17 cellular contexts compared by ENCODE assay signal in the genomic region with DNA sequence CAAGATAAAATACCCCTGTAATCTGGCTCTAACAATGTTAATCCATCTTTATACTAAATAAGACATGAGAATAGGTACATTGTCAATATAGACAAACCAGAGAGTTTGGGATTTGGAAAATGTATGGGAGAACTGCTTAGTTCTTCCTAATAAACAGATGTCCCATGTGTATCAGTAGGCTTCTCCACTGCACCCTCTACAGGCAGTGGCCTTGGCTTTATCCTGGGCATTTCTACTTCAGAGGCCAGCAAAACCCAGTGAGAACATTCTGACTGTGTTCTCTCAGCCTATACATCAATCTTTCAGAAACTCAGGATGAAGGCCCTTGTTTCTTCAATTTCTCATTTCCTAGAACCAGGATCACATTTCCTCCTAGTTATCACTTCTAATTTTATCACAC.
DNase-seq lines count a peak whose midpoint lies in the region; FAIRE-seq and TF ChIP-seq lines count a peak whose summit lies in the region.
"Had no signal": no experiment of that assay in that cellular context is flagged by ENCODE, and none has a peak within 500 bp of the region (broad histone marks: within the 10 kb centered on the region; RNA-seq: fewer than 3 reads in every experiment).

No MANE protein-coding gene starts in this region.

- H3K27me3 Mint-ChIP-seq in MCF 10A (ENCODE audit: insufficient read depth, unreplicated experiment) = no peaks in the 10 kb centered on the region
- no peaks in the 10 kb centered on the region for H3K27me3 Mint-ChIP-seq in endodermal cell (ENCODE audit: insufficient read depth)
- no peaks in the 10 kb centered on the region for H3K27me3 Mint-ChIP-seq in CD14-positive monocyte (ENCODE audit: low read depth in 3 of 3)
- H3K27me3 Mint-ChIP-seq: activated CD4-positive, alpha-beta memory T cell treated with anti-CD3 and anti-CD28 coated beads, Interleukin-2, amount 10 ng/mL, durations not matched to agents 7 days and 5 days had no signal

- H3K9ac ChIP-seq in endodermal cell (ENCODE audit: extremely low read depth, low read length, poor library complexity, severe bottlenecking) = no peak overlapping the region

- no peak for TF ChIP-seq POLR2A in breast epithelium (IDR thresholded peaks at IDR 0.05)

- no peak overlapping the region for H3K4me3 ChIP-seq in breast epithelium
- no peak overlapping the region for H3K4me3 ChIP-seq in endodermal cell (ENCODE audit: low read length)
- no peak overlapping the region for H3K4me3 ChIP-seq in retinal pigment epithelial cell (ENCODE audit: low read length)
- H3K4me3 ChIP-seq: uterus had no signal

- H3K36me3 Mint-ChIP-seq in MCF 10A (ENCODE audit: insufficient read depth, unreplicated experiment) (no peaks in the 10 kb centered on the region), endodermal cell (ENCODE audit: low read depth) (no peaks in the 10 kb centered on the region), CD14-positive monocyte (no peaks in the 10 kb centered on the region)

- CTCF ChIA-PET in MCF 10A (lab: Yijun Ruan, JAX) (interaction anchor here (0.6 kb wide), 1 partner anchor 254 kb away, joined by 3 read pairs; no protein-coding TSS in a partner anchor), RWPE1 (lab: Yijun Ruan, JAX) (interaction anchor here (0.6 kb wide), 1 partner anchor 736 kb away, joined by 3 read pairs; no protein-coding TSS in a partner anchor)

- H3K27ac ChIP-seq in breast epithelium (no peak overlapping the region), RWPE1 (no peak overlapping the region), endodermal cell (ENCODE audit: low read depth, low read length) (no peak overlapping the region)
- H3K27ac ChIP-seq: neutrophil, uterus had no signal

- no peak for FAIRE-seq in HTR-8/SVneo (lab: Jason Lieb, UNC)
- FAIRE-seq: kidney had no signal

- no peaks in the 10 kb centered on the region for H3K36me3 ChIP-seq in breast epithelium
- no peaks in the 10 kb centered on the region for H3K36me3 ChIP-seq in endodermal cell (ENCODE audit: control insufficient read depth, insufficient read depth, low read length)
- H3K36me3 ChIP-seq: neutrophil, uterus had no signal

- POLR2A ChIA-PET in MCF 10A (lab: Yijun Ruan, JAX) (no interaction called here), RWPE1 (lab: Yijun Ruan, JAX; ENCODE audit: low non-redundant PET) (no interaction called here)

- H3K4me1 Mint-ChIP-seq in MCF 10A (ENCODE audit: insufficient read depth, unreplicated experiment) = no peaks in the 10 kb centered on the region
- H3K4me1 Mint-ChIP-seq in endodermal cell = peaks cover 4% of the 10 kb centered on the region
- H3K4me1 Mint-ChIP-seq in CD14-positive monocyte = no peaks in the 10 kb centered on the region
- H3K4me1 Mint-ChIP-seq: activated CD4-positive, alpha-beta memory T cell treated with anti-CD3 and anti-CD28 coated beads, Interleukin-2, amount 10 ng/mL, durations not matched to agents 7 days and 5 days had no signal

- H3K4me3 Mint-ChIP-seq in MCF 10A (ENCODE audit: unreplicated experiment) (no peak overlapping the region), endodermal cell (no peak overlapping the region), CD14-positive monocyte (no peak overlapping the region)
- H3K4me3 Mint-ChIP-seq: activated CD4-positive, alpha-beta memory T cell treated with anti-CD3 and anti-CD28 coated beads, Interleukin-2, amount 10 ng/mL, durations not matched to agents 7 days and 5 days; activated T-cell treated with anti-CD3 and anti-CD28 coated beads, Interleukin-2, amount 50 U/mL, for 72 hours had no signal

- H3K27me3 ChIP-seq in breast epithelium (no peaks in the 10 kb centered on the region), endodermal cell (ENCODE audit: control insufficient read depth, insufficient read depth, low read length, poor library complexity, severe bottlenecking) (no peaks in the 10 kb centered on the region)
- H3K27me3 ChIP-seq: neutrophil, uterus had no signal

- H3K9me3 Mint-ChIP-seq in MCF 10A (ENCODE audit: unreplicated experiment) (no peaks in the 10 kb centered on the region), endodermal cell (no peaks in the 10 kb centered on the region), CD14-positive monocyte (peaks cover 0 to 10% (median 2%) of the 10 kb centered on the region in 7 donors)
- H3K9me3 Mint-ChIP-seq: activated CD4-positive, alpha-beta memory T cell treated with anti-CD3 and anti-CD28 coated beads, Interleukin-2, amount 10 ng/mL, durations not matched to agents 7 days and 5 days; activated T-cell treated with anti-CD3 and anti-CD28 coated beads, Interleukin-2, amount 50 U/mL, for 72 hours had no signal

- BruUV-seq in MCF 10A (replicated peaks; lab: Mats Ljungman, UMichigan) = no TSS peak

- TF ChIP-seq CTCF in MCF 10A (IDR thresholded peaks at IDR 0.05; ENCODE audit: unreplicated experiment) (no peak), breast epithelium (IDR thresholded peaks at IDR 0.05) (no peak), RWPE1 (conservative IDR thresholded peaks at IDR 0.05; ENCODE audit: low read depth) (no peak), endodermal cell (conservative IDR thresholded peaks at IDR 0.05) (peak; percentile 72), retinal pigment epithelial cell (conservative IDR thresholded peaks at IDR 0.05; ENCODE audit: low read depth, low read length) (peak; percentile 41), CD14-positive monocyte (IDR thresholded peaks at IDR 0.05) (no peak)

- intact Hi-C loops in MCF 10A (cut with micrococcal nuclease) (no loop called here), breast epithelium (cut with DNase I; ENCODE audit: low total_unique reads) (no loop called here), CD14-positive monocyte (cut with micrococcal nuclease) (no loop called here)

- no peaks in the 10 kb centered on the region for H3K9me3 ChIP-seq in breast epithelium
- peaks cover 8% of the 10 kb centered on the region for H3K9me3 ChIP-seq in endodermal cell (ENCODE audit: control insufficient read depth, low read length)
- H3K9me3 ChIP-seq: neutrophil, uterus had no signal

- H3K27ac Mint-ChIP-seq in MCF 10A (ENCODE audit: low read depth, unreplicated experiment) (no peak overlapping the region), endodermal cell (no peak overlapping the region), CD14-positive monocyte (no peak overlapping the region)
- H3K27ac Mint-ChIP-seq: activated CD4-positive, alpha-beta memory T cell treated with anti-CD3 and anti-CD28 coated beads, Interleukin-2, amount 10 ng/mL, durations not matched to agents 7 days and 5 days; activated T-cell treated with anti-CD3 and anti-CD28 coated beads, Interleukin-2, amount 50 U/mL, for 72 hours had no signal

- peak; percentile 17 for DNase-seq in MCF 10A (ENCODE audit: unreplicated experiment)
- DNase-seq in breast epithelium (ENCODE audit: low spot score in 2 of 2) = no peak
- peak; percentile 2 for DNase-seq in RWPE1 (ENCODE audit: low spot score)
- peak; percentile 58 for DNase-seq in endodermal cell
- DNase-seq in retinal pigment epithelial cell (ENCODE audit: low read depth) = no peak
- DNase-seq in COR-L47 (lab: John Stamatoyannopoulos, UW) = no peak
- no peak for DNase-seq in HTR-8/SVneo (ENCODE audit: insufficient read length, low spot score)
- no peak for DNase-seq in CD14-positive monocyte (ENCODE audit: low spot score)
- DNase-seq: activated CD4-positive, alpha-beta memory T cell treated with anti-CD3 and anti-CD28 coated beads, Interleukin-2, amount 10 ng/mL, durations not matched to agents 7 days and 5 days; activated T-cell treated with anti-CD3 and anti-CD28 coated beads, Interleukin-2, amount 50 U/mL, for 72 hours; glutamatergic neuron; kidney; midbrain; NCI-H2029 treated with DMSO at 0.1 percent for 48 hours; NCI-H510A; uterus had no signal

- no peaks in the 10 kb centered on the region for H3K4me1 ChIP-seq in breast epithelium
- H3K4me1 ChIP-seq in endodermal cell (ENCODE audit: control insufficient read depth, insufficient read depth, low read length) = no peaks in the 10 kb centered on the region
- H3K4me1 ChIP-seq: uterus had no signal

Comparison
In these comparisons a context has a peak if more than half of its experiments do, and no peak if none do; other contexts are left out.
1. DNase-seq: peak in MCF 10A (single experiment), RWPE1 (single experiment) and endodermal cell (single experiment); none in breast epithelium (0 of 2), retinal pigment epithelial cell (single experiment), COR-L47 (single experiment), HTR-8/SVneo (single experiment) and CD14-positive monocyte (single experiment).
2. CTCF ChIP-seq: peak in endodermal cell (single experiment) and retinal pigment epithelial cell (single experiment); none in MCF 10A (single experiment), breast epithelium (0 of 3), RWPE1 (single experiment) and CD14-positive monocyte (single experiment).